1 cellular context compared by ENCODE assay signal in the genomic region with DNA sequence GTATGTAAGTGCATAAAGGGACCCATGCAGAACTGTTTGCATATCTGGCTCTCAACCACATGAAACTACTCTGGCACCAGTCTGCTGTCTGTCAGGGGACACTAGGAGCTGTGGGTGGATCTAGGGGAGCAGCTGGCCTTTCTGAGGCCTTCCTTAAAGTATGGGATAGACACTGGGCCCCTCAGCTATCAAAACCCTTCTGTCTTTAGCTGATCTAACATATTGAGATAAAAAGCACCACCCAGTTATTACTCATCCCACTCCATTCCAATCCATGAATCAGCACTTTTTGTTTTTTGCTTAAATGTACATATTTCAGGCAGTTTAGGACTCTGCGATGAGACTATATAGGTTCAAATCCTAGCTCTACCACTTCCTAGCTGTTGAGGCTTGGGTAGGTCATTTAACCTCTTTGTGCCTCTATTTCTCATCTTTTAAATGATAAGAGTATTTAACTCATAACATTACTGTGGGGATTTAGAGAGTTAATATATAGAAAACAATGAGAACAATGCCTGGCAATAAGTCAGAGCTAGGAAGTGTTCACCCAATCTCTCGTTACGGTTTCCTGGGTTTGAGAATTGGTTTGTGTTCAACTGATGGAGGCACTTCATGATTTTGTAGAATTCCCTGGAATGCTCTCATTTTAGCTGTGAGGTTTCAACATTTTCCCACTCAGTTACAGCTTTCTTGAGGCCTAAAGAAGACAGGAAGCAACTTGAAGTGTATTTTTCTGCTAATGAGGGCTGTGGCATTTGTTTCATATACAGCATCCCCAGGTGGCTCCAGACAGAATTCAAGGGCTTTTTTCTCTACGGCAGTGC.
TF ChIP-seq lines count a peak whose summit lies in the region.

No MANE protein-coding gene starts in this region.

TF ChIP-seq in K562, 482 proteins besides CTCF, POLR2A, EP300 and RAD21 (continued from another document and continues in another):
- TF ChIP-seq, protein P1, sequence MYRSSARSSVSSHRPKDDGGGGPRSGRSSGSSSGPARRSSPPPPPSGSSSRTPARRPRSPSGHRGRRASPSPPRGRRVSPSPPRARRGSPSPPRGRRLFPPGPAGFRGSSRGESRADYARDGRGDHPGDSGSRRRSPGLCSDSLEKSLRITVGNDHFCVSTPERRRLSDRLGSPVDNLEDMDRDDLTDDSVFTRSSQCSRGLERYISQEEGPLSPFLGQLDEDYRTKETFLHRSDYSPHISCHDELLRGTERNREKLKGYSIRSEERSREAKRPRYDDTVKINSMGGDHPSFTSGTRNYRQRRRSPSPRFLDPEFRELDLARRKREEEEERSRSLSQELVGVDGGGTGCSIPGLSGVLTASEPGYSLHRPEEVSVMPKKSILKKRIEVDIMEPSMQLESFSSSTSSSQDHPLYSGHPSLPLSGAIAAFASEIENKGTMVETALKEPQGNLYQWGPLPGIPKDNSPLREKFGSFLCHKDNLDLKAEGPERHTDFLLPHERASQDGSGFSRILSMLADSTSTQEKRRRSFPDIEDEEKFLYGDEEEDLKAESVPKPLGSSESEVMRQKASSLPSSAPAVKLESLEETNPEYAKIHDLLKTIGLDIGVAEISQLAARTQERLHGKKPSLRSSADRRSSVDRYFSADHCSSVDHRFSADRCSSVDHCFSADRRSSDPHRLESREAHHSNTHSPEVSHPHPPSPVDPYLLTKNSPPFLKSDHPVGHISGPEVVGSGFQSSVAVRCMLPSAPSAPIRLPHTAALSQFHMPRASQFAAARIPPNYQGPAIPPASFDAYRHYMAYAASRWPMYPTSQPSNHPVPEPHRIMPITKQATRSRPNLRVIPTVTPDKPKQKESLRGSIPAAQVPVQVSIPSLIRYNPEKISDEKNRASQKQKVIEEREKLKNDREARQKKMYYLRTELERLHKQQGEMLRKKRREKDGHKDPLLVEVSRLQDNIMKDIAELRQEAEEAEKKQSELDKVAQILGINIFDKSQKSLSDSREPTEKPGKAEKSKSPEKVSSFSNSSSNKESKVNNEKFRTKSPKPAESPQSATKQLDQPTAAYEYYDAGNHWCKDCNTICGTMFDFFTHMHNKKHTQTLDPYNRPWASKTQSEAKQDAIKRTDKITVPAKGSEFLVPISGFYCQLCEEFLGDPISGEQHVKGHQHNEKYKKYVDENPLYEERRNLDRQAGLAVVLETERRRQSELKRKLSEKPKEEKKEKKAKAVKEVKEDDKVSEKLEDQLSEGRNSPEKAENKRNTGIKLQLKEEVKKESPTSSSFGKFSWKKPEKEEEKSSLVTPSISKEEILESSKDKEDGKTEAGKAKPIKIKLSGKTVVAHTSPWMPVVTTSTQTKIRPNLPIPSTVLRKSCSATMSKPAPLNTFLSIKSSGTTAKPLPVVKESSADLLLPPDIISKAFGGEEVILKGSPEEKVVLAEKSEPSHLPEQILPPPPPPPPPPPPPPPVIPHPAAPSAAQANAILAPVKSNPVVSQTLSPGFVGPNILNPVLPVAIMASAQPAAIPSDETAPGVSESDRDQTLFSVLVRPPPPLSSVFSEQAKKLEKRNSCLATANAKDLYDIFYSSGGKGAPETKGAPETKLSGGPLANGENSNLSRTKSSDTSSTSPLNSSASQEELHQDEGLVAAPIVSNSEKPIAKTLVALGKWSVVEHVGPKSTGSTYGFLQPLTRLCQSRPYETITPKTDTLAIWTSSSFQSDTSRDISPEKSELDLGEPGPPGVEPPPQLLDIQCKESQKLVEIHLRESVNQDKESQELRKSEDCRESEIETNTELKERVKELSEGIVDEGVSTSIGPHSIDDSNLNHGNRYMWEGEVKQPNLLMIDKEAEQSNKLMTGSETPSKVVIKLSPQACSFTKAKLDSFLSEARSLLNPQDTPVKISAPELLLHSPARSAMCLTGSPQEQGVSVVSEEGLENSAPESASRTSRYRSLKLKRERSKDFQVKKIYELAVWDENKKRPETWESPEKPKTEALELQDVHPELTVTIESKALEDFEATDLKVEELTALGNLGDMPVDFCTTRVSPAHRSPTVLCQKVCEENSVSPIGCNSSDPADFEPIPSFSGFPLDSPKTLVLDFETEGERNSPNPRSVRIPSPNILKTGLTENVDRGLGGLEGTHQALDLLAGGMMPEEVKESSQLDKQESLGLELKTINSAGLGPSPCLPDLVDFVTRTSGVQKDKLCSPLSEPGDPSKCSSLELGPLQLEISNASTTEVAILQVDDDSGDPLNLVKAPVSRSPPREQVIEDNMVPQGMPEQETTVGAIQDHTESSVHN (IDR thresholded peaks at IDR 0.05; ENCODE audit: borderline replicate concordance in 1 of 2, low read depth in 1 of 2), result peak in 1 of 2 experiments; percentile 84; a peak in 1 of 4 replicates
- TF ChIP-seq KLF6 (CRISPR knock-in tag; IDR thresholded peaks at IDR 0.05; ENCODE audit: borderline replicate concordance), result 0 out of 2 replicates have a peak, but pooled peaks have one; percentile 17
- TF ChIP-seq EHMT2 (IDR thresholded peaks at IDR 0.05), result 0 out of 2 replicates have a peak, but pooled peaks have one; percentile 40
- TF ChIP-seq RBM34 (IDR thresholded peaks at IDR 0.05; ENCODE audit: borderline replicate concordance, insufficient read depth, low read length), result no peak
- TF ChIP-seq, protein P2, sequence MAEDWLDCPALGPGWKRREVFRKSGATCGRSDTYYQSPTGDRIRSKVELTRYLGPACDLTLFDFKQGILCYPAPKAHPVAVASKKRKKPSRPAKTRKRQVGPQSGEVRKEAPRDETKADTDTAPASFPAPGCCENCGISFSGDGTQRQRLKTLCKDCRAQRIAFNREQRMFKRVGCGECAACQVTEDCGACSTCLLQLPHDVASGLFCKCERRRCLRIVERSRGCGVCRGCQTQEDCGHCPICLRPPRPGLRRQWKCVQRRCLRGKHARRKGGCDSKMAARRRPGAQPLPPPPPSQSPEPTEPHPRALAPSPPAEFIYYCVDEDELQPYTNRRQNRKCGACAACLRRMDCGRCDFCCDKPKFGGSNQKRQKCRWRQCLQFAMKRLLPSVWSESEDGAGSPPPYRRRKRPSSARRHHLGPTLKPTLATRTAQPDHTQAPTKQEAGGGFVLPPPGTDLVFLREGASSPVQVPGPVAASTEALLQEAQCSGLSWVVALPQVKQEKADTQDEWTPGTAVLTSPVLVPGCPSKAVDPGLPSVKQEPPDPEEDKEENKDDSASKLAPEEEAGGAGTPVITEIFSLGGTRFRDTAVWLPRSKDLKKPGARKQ (CRISPR knock-in tag; IDR thresholded peaks at IDR 0.05), result no peak
- 0 out of 2 replicates have a peak, but pooled peaks have one; percentile 14 for TF ChIP-seq ZNF175 (CRISPR knock-in tag; IDR thresholded peaks at IDR 0.05; ENCODE audit: low read depth)
- no peak for TF ChIP-seq KLF10 (CRISPR knock-in tag; IDR thresholded peaks at IDR 0.05)
- TF ChIP-seq TEAD1 (CRISPR knock-in tag; IDR thresholded peaks at IDR 0.05), result peak in 1 of 2 experiments; percentile 63; a peak in 1 of 4 replicates
- TF ChIP-seq ZNF184 (CRISPR knock-in tag; IDR thresholded peaks at IDR 0.05), result no peak
- peak; percentile 74 for TF ChIP-seq SOX6 (IDR thresholded peaks at IDR 0.05)
- no peak for TF ChIP-seq FOXP1 (CRISPR knock-in tag; IDR thresholded peaks at IDR 0.05)
- TF ChIP-seq, protein P3, sequence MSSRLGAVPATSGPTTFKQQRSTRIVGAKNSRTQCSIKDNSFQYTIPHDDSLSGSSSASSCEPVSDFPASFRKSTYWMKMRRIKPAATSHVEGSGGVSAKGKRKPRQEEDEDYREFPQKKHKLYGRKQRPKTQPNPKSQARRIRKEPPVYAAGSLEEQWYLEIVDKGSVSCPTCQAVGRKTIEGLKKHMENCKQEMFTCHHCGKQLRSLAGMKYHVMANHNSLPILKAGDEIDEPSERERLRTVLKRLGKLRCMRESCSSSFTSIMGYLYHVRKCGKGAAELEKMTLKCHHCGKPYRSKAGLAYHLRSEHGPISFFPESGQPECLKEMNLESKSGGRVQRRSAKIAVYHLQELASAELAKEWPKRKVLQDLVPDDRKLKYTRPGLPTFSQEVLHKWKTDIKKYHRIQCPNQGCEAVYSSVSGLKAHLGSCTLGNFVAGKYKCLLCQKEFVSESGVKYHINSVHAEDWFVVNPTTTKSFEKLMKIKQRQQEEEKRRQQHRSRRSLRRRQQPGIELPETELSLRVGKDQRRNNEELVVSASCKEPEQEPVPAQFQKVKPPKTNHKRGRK (tag; IDR thresholded peaks at IDR 0.05), result no peak
- TF ChIP-seq OTX1 (CRISPR knock-in tag; IDR thresholded peaks at IDR 0.05), result no peak
- TF ChIP-seq CCAR2 (IDR thresholded peaks at IDR 0.05; ENCODE audit: low read depth, low read length), result no peak
- no peak for TF ChIP-seq COPS2 (conservative IDR thresholded peaks at IDR 0.05)
- TF ChIP-seq NFIX (CRISPR knock-in tag; IDR thresholded peaks at IDR 0.05; ENCODE audit: low read depth), result no peak
- no peak for TF ChIP-seq LARP7 (IDR thresholded peaks at IDR 0.05)
- TF ChIP-seq, protein P4, sequence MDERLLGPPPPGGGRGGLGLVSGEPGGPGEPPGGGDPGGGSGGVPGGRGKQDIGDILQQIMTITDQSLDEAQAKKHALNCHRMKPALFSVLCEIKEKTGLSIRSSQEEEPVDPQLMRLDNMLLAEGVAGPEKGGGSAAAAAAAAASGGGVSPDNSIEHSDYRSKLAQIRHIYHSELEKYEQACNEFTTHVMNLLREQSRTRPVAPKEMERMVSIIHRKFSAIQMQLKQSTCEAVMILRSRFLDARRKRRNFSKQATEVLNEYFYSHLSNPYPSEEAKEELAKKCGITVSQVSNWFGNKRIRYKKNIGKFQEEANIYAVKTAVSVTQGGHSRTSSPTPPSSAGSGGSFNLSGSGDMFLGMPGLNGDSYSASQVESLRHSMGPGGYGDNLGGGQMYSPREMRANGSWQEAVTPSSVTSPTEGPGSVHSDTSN (CRISPR knock-in tag; IDR thresholded peaks at IDR 0.05; ENCODE audit: low read depth), result no peak
- TF ChIP-seq, protein P4 (tag; conservative IDR thresholded peaks at IDR 0.05; ENCODE audit: low read depth), result no peak; the same call in none of the 2 replicates
- TF ChIP-seq, protein P5, sequence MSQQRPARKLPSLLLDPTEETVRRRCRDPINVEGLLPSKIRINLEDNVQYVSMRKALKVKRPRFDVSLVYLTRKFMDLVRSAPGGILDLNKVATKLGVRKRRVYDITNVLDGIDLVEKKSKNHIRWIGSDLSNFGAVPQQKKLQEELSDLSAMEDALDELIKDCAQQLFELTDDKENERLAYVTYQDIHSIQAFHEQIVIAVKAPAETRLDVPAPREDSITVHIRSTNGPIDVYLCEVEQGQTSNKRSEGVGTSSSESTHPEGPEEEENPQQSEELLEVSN (IDR thresholded peaks at IDR 0.05; ENCODE audit: borderline replicate concordance in 1 of 2, extremely low read depth in 1 of 2, insufficient read depth in 1 of 2, insufficient read length in 1 of 2, low read depth in 1 of 2, low read length in 1 of 2, poor library complexity in 1 of 2, severe bottlenecking in 1 of 2), result no peak
- no peak for TF ChIP-seq CHD1 (IDR thresholded peaks at IDR 0.05; ENCODE audit: low read length)
- TF ChIP-seq PHF20 (IDR thresholded peaks at IDR 0.05; ENCODE audit: partially characterized antibody), result peak; percentile 24
- TF ChIP-seq RBM22 (IDR thresholded peaks at IDR 0.05; ENCODE audit: low read depth, low read length, poor library complexity, severe bottlenecking), result no peak
- TF ChIP-seq ZBTB1 (CRISPR knock-in tag; IDR thresholded peaks at IDR 0.05; ENCODE audit: borderline replicate concordance, low read depth), result no peak
- TF ChIP-seq SLC30A9 (CRISPR knock-in tag; IDR thresholded peaks at IDR 0.05), result no peak
- no peak; the same call in 1 of the 2 replicates for TF ChIP-seq SPI1 (IDR thresholded peaks at IDR 0.05; ENCODE audit: borderline replicate concordance, low read depth, low read length)
- TF ChIP-seq MECOM (CRISPR knock-in tag; IDR thresholded peaks at IDR 0.05), result no peak
- TF ChIP-seq, protein P6, sequence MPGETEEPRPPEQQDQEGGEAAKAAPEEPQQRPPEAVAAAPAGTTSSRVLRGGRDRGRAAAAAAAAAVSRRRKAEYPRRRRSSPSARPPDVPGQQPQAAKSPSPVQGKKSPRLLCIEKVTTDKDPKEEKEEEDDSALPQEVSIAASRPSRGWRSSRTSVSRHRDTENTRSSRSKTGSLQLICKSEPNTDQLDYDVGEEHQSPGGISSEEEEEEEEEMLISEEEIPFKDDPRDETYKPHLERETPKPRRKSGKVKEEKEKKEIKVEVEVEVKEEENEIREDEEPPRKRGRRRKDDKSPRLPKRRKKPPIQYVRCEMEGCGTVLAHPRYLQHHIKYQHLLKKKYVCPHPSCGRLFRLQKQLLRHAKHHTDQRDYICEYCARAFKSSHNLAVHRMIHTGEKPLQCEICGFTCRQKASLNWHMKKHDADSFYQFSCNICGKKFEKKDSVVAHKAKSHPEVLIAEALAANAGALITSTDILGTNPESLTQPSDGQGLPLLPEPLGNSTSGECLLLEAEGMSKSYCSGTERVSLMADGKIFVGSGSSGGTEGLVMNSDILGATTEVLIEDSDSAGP (CRISPR knock-in tag; IDR thresholded peaks at IDR 0.05), result no peak
- TF ChIP-seq, protein P7, sequence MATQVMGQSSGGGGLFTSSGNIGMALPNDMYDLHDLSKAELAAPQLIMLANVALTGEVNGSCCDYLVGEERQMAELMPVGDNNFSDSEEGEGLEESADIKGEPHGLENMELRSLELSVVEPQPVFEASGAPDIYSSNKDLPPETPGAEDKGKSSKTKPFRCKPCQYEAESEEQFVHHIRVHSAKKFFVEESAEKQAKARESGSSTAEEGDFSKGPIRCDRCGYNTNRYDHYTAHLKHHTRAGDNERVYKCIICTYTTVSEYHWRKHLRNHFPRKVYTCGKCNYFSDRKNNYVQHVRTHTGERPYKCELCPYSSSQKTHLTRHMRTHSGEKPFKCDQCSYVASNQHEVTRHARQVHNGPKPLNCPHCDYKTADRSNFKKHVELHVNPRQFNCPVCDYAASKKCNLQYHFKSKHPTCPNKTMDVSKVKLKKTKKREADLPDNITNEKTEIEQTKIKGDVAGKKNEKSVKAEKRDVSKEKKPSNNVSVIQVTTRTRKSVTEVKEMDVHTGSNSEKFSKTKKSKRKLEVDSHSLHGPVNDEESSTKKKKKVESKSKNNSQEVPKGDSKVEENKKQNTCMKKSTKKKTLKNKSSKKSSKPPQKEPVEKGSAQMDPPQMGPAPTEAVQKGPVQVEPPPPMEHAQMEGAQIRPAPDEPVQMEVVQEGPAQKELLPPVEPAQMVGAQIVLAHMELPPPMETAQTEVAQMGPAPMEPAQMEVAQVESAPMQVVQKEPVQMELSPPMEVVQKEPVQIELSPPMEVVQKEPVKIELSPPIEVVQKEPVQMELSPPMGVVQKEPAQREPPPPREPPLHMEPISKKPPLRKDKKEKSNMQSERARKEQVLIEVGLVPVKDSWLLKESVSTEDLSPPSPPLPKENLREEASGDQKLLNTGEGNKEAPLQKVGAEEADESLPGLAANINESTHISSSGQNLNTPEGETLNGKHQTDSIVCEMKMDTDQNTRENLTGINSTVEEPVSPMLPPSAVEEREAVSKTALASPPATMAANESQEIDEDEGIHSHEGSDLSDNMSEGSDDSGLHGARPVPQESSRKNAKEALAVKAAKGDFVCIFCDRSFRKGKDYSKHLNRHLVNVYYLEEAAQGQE (CRISPR knock-in tag; IDR thresholded peaks at IDR 0.05; ENCODE audit: low read depth), result no peak
- no peak for TF ChIP-seq ZNF431 (CRISPR knock-in tag; IDR thresholded peaks at IDR 0.05)
- TF ChIP-seq, protein P8, sequence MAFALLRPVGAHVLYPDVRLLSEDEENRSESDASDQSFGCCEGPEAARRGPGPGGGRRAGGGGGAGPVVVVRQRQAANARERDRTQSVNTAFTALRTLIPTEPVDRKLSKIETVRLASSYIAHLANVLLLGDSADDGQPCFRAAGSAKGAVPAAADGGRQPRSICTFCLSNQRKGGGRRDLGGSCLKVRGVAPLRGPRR (CRISPR knock-in tag; IDR thresholded peaks at IDR 0.05), result no peak
